In the genomic region with DNA sequence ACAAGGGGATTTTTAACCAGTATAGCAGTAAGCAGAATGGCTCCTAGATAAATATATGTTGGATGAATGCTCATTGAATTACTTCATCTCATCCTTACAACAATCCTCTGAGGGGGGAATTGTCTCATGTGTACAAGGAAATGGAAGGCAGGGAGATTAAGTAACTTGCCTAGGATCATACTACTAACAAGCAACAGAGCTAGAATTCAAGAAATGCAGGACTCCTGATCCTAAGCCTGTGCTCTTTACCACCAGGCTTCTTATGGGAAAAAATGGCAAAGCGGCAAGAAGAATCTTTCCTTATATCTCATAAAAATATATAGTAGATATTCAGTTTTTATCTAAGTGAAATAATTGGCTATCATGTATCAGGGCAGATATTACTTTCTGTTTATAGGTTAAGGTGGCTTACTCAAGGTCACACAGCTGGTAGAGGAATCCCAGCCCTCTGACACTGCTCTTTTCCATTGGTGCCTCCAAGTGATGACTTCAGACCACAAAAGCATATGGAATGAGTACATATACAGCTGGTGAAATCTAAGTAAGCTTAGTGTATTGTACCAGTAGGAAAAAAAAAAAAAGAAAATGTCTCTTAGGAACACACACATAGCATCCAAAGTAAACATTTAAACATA, we compare ENCODE assay signal across 1 cellular context.
TF ChIP-seq lines count a peak whose summit lies in the region.

No MANE protein-coding gene starts in this region.

TF ChIP-seq in HepG2, 621 proteins besides CTCF, POLR2A, EP300 and RAD21:
- TF ChIP-seq YEATS2 (CRISPR knock-in tag; IDR thresholded peaks at IDR 0.05; ENCODE audit: borderline replicate concordance) = no peak
- TF ChIP-seq SUZ12 (IDR thresholded peaks at IDR 0.05; ENCODE audit: low read depth, low read length) = no peak
- no peak for TF ChIP-seq NR2F2 (IDR thresholded peaks at IDR 0.05; ENCODE audit: borderline replicate concordance, low read depth)
